10 cellular contexts compared by ENCODE assay signal in genomic region chr3:71131893-71132314, GRCh38.
DNase-seq lines count a peak whose midpoint lies in the region; TF ChIP-seq lines count a peak whose summit lies in the region.
"Had no signal": no experiment of that assay in that cellular context is flagged by ENCODE, and none has a peak within 500 bp of the region (broad histone marks: within the 10 kb centered on the region; RNA-seq: fewer than 3 reads in every experiment).

No MANE protein-coding gene starts in this region.

- H3K36me3 ChIP-seq in CD8-positive, alpha-beta memory T cell (ENCODE audit: insufficient read depth, low read length), result no peaks in the 10 kb centered on the region
- H3K36me3 ChIP-seq in OCI-LY1 (ENCODE audit: insufficient read depth, low read length) (no peaks in the 10 kb centered on the region), esophagus squamous epithelium (no peaks in the 10 kb centered on the region)
- H3K36me3 ChIP-seq: HAP-1 had no signal

- no peaks in the 10 kb centered on the region for H4K20me1 ChIP-seq in OCI-LY1 (ENCODE audit: insufficient read depth, low read length)

- peaks cover 61 to 88% (median 79%) of the 10 kb centered on the region in 3 donors for H3K4me1 Mint-ChIP-seq in CD8-positive, alpha-beta memory T cell
- H3K4me1 Mint-ChIP-seq in osteocyte (ENCODE audit: unreplicated experiment), result peaks cover 81% of the 10 kb centered on the region

- H3K9me2 ChIP-seq in OCI-LY1 (ENCODE audit: low read depth, low read length), result no peaks in the 10 kb centered on the region

- H3K79me2 ChIP-seq in OCI-LY1 (ENCODE audit: insufficient read depth, low read length), result peaks cover 35% of the 10 kb centered on the region

- CTCF ChIA-PET in CD8-positive, alpha-beta memory T cell (lab: Charles Lee), result interaction anchor here (1.5 kb wide), 1 partner anchor 21 kb away, joined by 4 read pairs; no protein-coding TSS in a partner anchor

- no peaks in the 10 kb centered on the region for H3K27me3 ChIP-seq in CD8-positive, alpha-beta memory T cell (ENCODE audit: insufficient read depth, low read length, poor library complexity, severe bottlenecking)
- H3K27me3 ChIP-seq in OCI-LY1 (ENCODE audit: insufficient read depth, low read length) (no peaks in the 10 kb centered on the region), esophagus squamous epithelium (no peaks in the 10 kb centered on the region)

- peak overlapping the region; percentile 80 for H3K9ac ChIP-seq in OCI-LY1 (ENCODE audit: low read length)

- peak in 1 of 4 donors; percentile 28 for TF ChIP-seq POLR2A in esophagus squamous epithelium (IDR thresholded peaks at IDR 0.05)

- no peak overlapping the region for H2AFZ ChIP-seq in OCI-LY1 (ENCODE audit: low read length)

- H3K4me3 ChIP-seq in CD8-positive, alpha-beta memory T cell (ENCODE audit: low read length), result peak overlapping the region; percentile 61
- H3K4me3 ChIP-seq in OCI-LY1 (ENCODE audit: low read depth, low read length, poor library complexity, severe bottlenecking) (peak overlapping the region; percentile 81), esophagus squamous epithelium (peak overlapping the region in 3 of 4 donors; percentile 10 to 65 (median 44)), foreskin fibroblast (ENCODE audit: low read depth in 1 of 2, low read length in 2 of 2) (no peak overlapping the region)
- H3K4me3 ChIP-seq: HAP-1 had no signal

- no peaks in the 10 kb centered on the region for H3K9me3 Mint-ChIP-seq in CD8-positive, alpha-beta memory T cell
- H3K9me3 Mint-ChIP-seq in osteocyte (ENCODE audit: unreplicated experiment), result no peaks in the 10 kb centered on the region

- TF ChIP-seq CTCF in OCI-LY1 (IDR thresholded peaks at IDR 0.05; ENCODE audit: low read length) (no peak), esophagus squamous epithelium (IDR thresholded peaks at IDR 0.05) (no peak), osteocyte (IDR thresholded peaks at IDR 0.05) (no peak), foreskin fibroblast (IDR thresholded peaks at IDR 0.05; ENCODE audit: low read depth, low read length) (no peak)

- H3K4me1 ChIP-seq in CD8-positive, alpha-beta memory T cell (ENCODE audit: insufficient read depth, low read length), result peaks cover 70% of the 10 kb centered on the region
- H3K4me1 ChIP-seq in OCI-LY1 (ENCODE audit: insufficient read depth, low read length, severe bottlenecking) (peaks cover 85% of the 10 kb centered on the region), esophagus squamous epithelium (peaks cover 12 to 82% (median 18%) of the 10 kb centered on the region in 3 donors)

- H3K27me3 Mint-ChIP-seq in CD8-positive, alpha-beta memory T cell, result no peaks in the 10 kb centered on the region
- H3K27me3 Mint-ChIP-seq in osteocyte (ENCODE audit: unreplicated experiment), result no peaks in the 10 kb centered on the region

- WGBS in esophagus squamous epithelium, 2 donors, result 75 to 81% methylated on average over 5 of the region's 5 CpGs

- H3K4me2 ChIP-seq in OCI-LY1 (ENCODE audit: low read length), result peak overlapping the region; percentile 81

- H3K4me3 Mint-ChIP-seq in CD8-positive, alpha-beta memory T cell, result peak overlapping the region; percentile 21 to 59 (median 35)
- H3K4me3 Mint-ChIP-seq in osteocyte (ENCODE audit: unreplicated experiment), result no peak overlapping the region

- H3F3A ChIP-seq in OCI-LY1 (ENCODE audit: insufficient read depth, low read length), result no peaks in the 10 kb centered on the region

- POLR2A ChIA-PET in CD8-positive, alpha-beta memory T cell (lab: Charles Lee), result interaction anchor here (0.7 to 1.1 kb wide), 3 partner anchors 21 to 450 kb away, joined by 3 to 7 read pairs (median 5); no protein-coding TSS in a partner anchor

- H3K27ac Mint-ChIP-seq in CD8-positive, alpha-beta memory T cell, result peak overlapping the region; percentile 39 to 98 (median 94)
- peak overlapping the region; percentile 96 for H3K27ac Mint-ChIP-seq in osteocyte (ENCODE audit: unreplicated experiment)

- no peak for DNase-seq in CD8-positive, alpha-beta memory T cell
- no peak for DNase-seq in esophagus squamous epithelium (lab: John Stamatoyannopoulos, UW)
- DNase-seq in osteocyte (ENCODE audit: extremely low spot score, unreplicated experiment), result no peak
- no peak for DNase-seq in AML-193 (lab: John Stamatoyannopoulos, UW)
- no peak for DNase-seq in foreskin fibroblast
- DNase-seq in HCEC 1CT, result no peak
- no peak for DNase-seq in COLO829 (ENCODE audit: low spot score)
- DNase-seq: stimulated activated CD4-positive, alpha-beta T cell treated with anti-CD3 and anti-CD28 coated beads, Interleukin-4, amount 100 ng/mL, for 1 hour had no signal

- H3K9me3 ChIP-seq in CD8-positive, alpha-beta memory T cell (ENCODE audit: low read length), result no peaks in the 10 kb centered on the region
- H3K9me3 ChIP-seq in OCI-LY1 (ENCODE audit: low read length) (no peaks in the 10 kb centered on the region), esophagus squamous epithelium (no peaks in the 10 kb centered on the region)
- H3K9me3 ChIP-seq: HAP-1 had no signal

- H3K36me3 Mint-ChIP-seq in CD8-positive, alpha-beta memory T cell, result peaks cover 0 to 22% (median 5%) of the 10 kb centered on the region in 3 donors
- H3K36me3 Mint-ChIP-seq in osteocyte (ENCODE audit: unreplicated experiment), result no peaks in the 10 kb centered on the region

- intact Hi-C loops in esophagus squamous epithelium (cut with DNase I), result no loop called here

- peak overlapping the region; percentile 5 for H3K27ac ChIP-seq in CD8-positive, alpha-beta memory T cell (ENCODE audit: low read depth, low read length)
- H3K27ac ChIP-seq in OCI-LY1 (ENCODE audit: low read depth, low read length, poor library complexity, severe bottlenecking) (peak overlapping the region; percentile 88), esophagus squamous epithelium (peak overlapping the region; percentile 76 to 94 (median 82))

Comparison
In these comparisons a context has a peak if more than half of its experiments do, and no peak if none do; other contexts are left out.
1. H3K27ac ChIP-seq: peak in every context shown above with its lines; median percentile 88 in OCI-LY1; 82 in esophagus squamous epithelium; 5 in CD8-positive, alpha-beta memory T cell.
2. H3K4me3 ChIP-seq: peak in CD8-positive, alpha-beta memory T cell (single experiment), OCI-LY1 (single experiment) and esophagus squamous epithelium (3 of 4); none in foreskin fibroblast (0 of 2).